In genomic region chr2:107405261-107405660, GRCh38 we compare ENCODE assay signal across 28 cellular contexts.
"Had no signal": no experiment of that assay in that cellular context is flagged by ENCODE, and none has a peak within 500 bp of the region (broad histone marks: within the 10 kb centered on the region; RNA-seq: fewer than 3 reads in every experiment).

No MANE protein-coding gene starts in this region.

- H3K4me2 ChIP-seq: neural progenitor cell, smooth muscle cell had no signal

- H3K27ac ChIP-seq: neural progenitor cell, ovary, parathyroid adenoma, psoas muscle, skin epidermis, spleen, thoracic aorta, tibial artery, transverse colon, upper lobe of right lung, uterus had no signal

- H3K27me3 ChIP-seq: neural progenitor cell, ovary, spleen, tibial artery, transverse colon, upper lobe of right lung, uterus had no signal

- H3K79me2 ChIP-seq: parathyroid adenoma had no signal

- H3K9me3 ChIP-seq: ovary, psoas muscle, spleen, thoracic aorta, tibial artery, transverse colon, upper lobe of right lung, uterus had no signal

- H3K4me1 ChIP-seq: neural progenitor cell, parathyroid adenoma, psoas muscle, spleen, tibial artery, transverse colon, upper lobe of right lung, uterus had no signal

- H3K36me3 ChIP-seq: neural progenitor cell, ovary, spleen, thoracic aorta, tibial artery, transverse colon, upper lobe of right lung, uterus had no signal

- H3K4me3 ChIP-seq: neural progenitor cell, ovary, psoas muscle, skin epidermis, smooth muscle cell, spleen, thoracic aorta, tibial artery, transverse colon, upper lobe of right lung, uterus had no signal

- H3K9ac ChIP-seq: neural progenitor cell, parathyroid adenoma had no signal

- DNase-seq: naive thymus-derived CD4-positive, alpha-beta T cell; natural killer cell; occipital lobe; ovary; posterior cingulate gyrus; psoas muscle; right cardiac atrium; spleen; stimulated activated CD4-positive, alpha-beta T cell treated with anti-CD3 and anti-CD28 coated beads, Interleukin-12 subunit alpha, Interleukin-12 subunit beta, amount 100 ng/mL, for 4 hours; stimulated activated CD4-positive, alpha-beta T cell treated with anti-CD3 and anti-CD28 coated beads, Interleukin-1b, Interleukin-23, amount 100 ng/mL, for 48 hours; stimulated activated CD4-positive, alpha-beta T cell treated with anti-CD3 and anti-CD28 coated beads, Interleukin-4, amount 100 ng/mL, for 1 hour; stimulated activated CD4-positive, alpha-beta T cell treated with anti-CD3 and anti-CD28 coated beads, Interleukin-4, amount 100 ng/mL, for 4 hours; stimulated activated CD8-positive, alpha-beta memory T cell treated with anti-CD3 and anti-CD28 coated beads, Interleukin-4, amount 100 ng/mL, for 48 hours; stimulated activated naive CD4-positive, alpha-beta T cell; stimulated activated naive CD8-positive, alpha-beta T cell treated with anti-CD3 and anti-CD28 coated beads, Interleukin-15, amount 100 ng/mL, for 72 hours; stimulated activated naive CD8-positive, alpha-beta T cell treated with anti-CD3 and anti-CD28 coated beads, Interleukin-15, Interleukin-2, amounts not matched to agents 100 U/mL and 50 U/mL, for 24 hours; substantia nigra; tibial artery; transverse colon; upper lobe of right lung; uterus had no signal

- H2AFZ ChIP-seq: neural progenitor cell, parathyroid adenoma had no signal

- ATAC-seq: naive thymus-derived CD4-positive, alpha-beta T cell; natural killer cell; psoas muscle; right cardiac atrium; sciatic nerve; stimulated activated memory B cell treated with anti-CD40 and anti-IgM and Interleukin-4, amounts not matched to agents 10 μg/mL and 1 μg/mL and 100 μg/mL, for 72 hours; stimulated activated naive CD8-positive, alpha-beta T cell treated with anti-CD3 and anti-CD28 coated beads, Interleukin-15, amount 100 ng/mL, for 72 hours; stimulated activated naive CD8-positive, alpha-beta T cell treated with anti-CD3 and anti-CD28 coated beads, Interleukin-15, Interleukin-2, amounts not matched to agents 100 U/mL and 50 U/mL, for 24 hours; upper lobe of right lung had no signal
